28 cellular contexts compared by ENCODE assay signal in genomic region chr3:100970537-100970936, GRCh38. TPM values are rescaled to one million over a fixed set of nuclear protein-coding genes. Genes with fewer than 3 reads are reported as not detected.
"Had no signal": no experiment of that assay in that cellular context is flagged by ENCODE, and none has a peak within 500 bp of the region (broad histone marks: within the 10 kb centered on the region; RNA-seq: fewer than 3 reads in every experiment).

No MANE protein-coding gene starts in this region.

- H3K27me3 ChIP-seq: ascending aorta, body of pancreas had no signal

- H3K9me3 ChIP-seq: ascending aorta, body of pancreas had no signal

- DNase-seq: activated CD4-positive, alpha-beta memory T cell treated with anti-CD3 and anti-CD28 coated beads for 36 hours; activated CD4-positive, alpha-beta T cell treated with anti-CD3 and anti-CD28 coated beads for 1 hour; activated CD4-positive, alpha-beta T cell treated with anti-CD3 and anti-CD28 coated beads, Interleukin-2, amount 10 ng/mL, durations not matched to agents 24 days and 14 days; activated CD8-positive, alpha-beta memory T cell treated with anti-CD3 and anti-CD28 coated beads for 24 hours; activated effector memory CD4-positive, alpha-beta T cell treated with anti-CD3 and anti-CD28 coated beads, Interleukin-2, amount 50 U/mL, for 16 hours; activated naive CD4-positive, alpha-beta T cell treated with Interleukin-2 at 50 U/mL for 16 hours; activated naive CD8-positive, alpha-beta T cell treated with anti-CD3 and anti-CD28 coated beads, Interleukin-2, amount 50 U/mL, for 24 hours; activated T-cell treated with anti-CD3 and anti-CD28 coated beads, Interleukin-2, amount 50 U/mL, for 4 hours; amniotic stem cell; body of pancreas; NCI-H1092 treated with DMSO at 0.1 percent for 48 hours; NCI-H1417 treated with DMSO at 0.1 percent for 48 hours; NCI-H1694; NCI-H2029; NCI-H2107; NCI-H2171 treated with DMSO at 0.1 percent for 48 hours; NCI-H345; NCI-H510A; NCI-H526 treated with DMSO at 0.1 percent for 48 hours; NCI-H82; SIG-M5; T-helper 17 cell; T-helper 9 cell had no signal

- H3K36me3 ChIP-seq: ascending aorta had no signal

- H3K4me2 ChIP-seq: KMS-11 had no signal

- ATAC-seq: activated naive CD4-positive, alpha-beta T cell treated with anti-CD3 and anti-CD28 coated beads, Interleukin-2, amount 50 U/mL, for 72 hours; activated naive CD8-positive, alpha-beta T cell treated with anti-CD3 and anti-CD28 coated beads, Interleukin-2, amount 50 U/mL, for 24 hours; activated T-cell treated with anti-CD3 and anti-CD28 coated beads, Interleukin-2, amount 50 U/mL, for 4 hours; body of pancreas; T-helper 17 cell; WTC11 had no signal

- H3K4me1 ChIP-seq: ascending aorta, body of pancreas had no signal

- H3K4me3 ChIP-seq: ascending aorta, body of pancreas had no signal

- H3K9ac ChIP-seq: KMS-11 had no signal

- H3K27ac ChIP-seq: body of pancreas, KMS-11 had no signal

RNA-seq across cellular contexts. Expression of gene ABI3BP, which starts 22.7 kb away (rescaled TPM):
- total RNA-seq: activated CD4-positive, alpha-beta memory T cell treated with anti-CD3 and anti-CD28 coated beads for 36 hours; activated CD4-positive, alpha-beta T cell treated with anti-CD3 and anti-CD28 coated beads, Interleukin-2, amount 10 ng/mL, durations not matched to agents 24 days and 14 days; OCI-LY7; T-helper 17 cell had no signal
